ENCODE assay signal across 8 cellular contexts in genomic region chr1:173255214-173255813, GRCh38. TPM values are rescaled to one million over a fixed set of nuclear protein-coding genes. Genes with fewer than 3 reads are reported as not detected.
DNase-seq lines count a peak whose midpoint lies in the region; ATAC-seq and TF ChIP-seq lines count a peak whose summit lies in the region.

No MANE protein-coding gene starts in this region.

- DNase-seq in stimulated activated naive CD8-positive, alpha-beta T cell treated with anti-CD3 and anti-CD28 coated beads, Interleukin-15, Interleukin-2, amounts not matched to agents 100 U/mL and 50 U/mL, for 24 hours = peak; percentile 25
- DNase-seq in stimulated activated naive CD8-positive, alpha-beta T cell treated with anti-CD3 and anti-CD28 coated beads, Interleukin-15, amount 100 ng/mL, for 72 hours = no peak
- DNase-seq in NCI-H526 (lab: John Stamatoyannopoulos, UW) (peak; percentile 41 to 86), choroid plexus epithelial cell (ENCODE audit: low read depth) (peak; percentile 79), sigmoid colon (no peak), UCSD-AML1 (lab: John Stamatoyannopoulos, UW; ENCODE audit: unreplicated experiment) (no peak)

- no peak for ATAC-seq in stimulated activated naive CD8-positive, alpha-beta T cell treated with anti-CD3 and anti-CD28 coated beads, Interleukin-15, Interleukin-2, amounts not matched to agents 100 U/mL and 50 U/mL, for 24 hours
- ATAC-seq in stimulated activated naive CD8-positive, alpha-beta T cell treated with anti-CD3 and anti-CD28 coated beads, Interleukin-15, amount 100 ng/mL, for 72 hours = no peak
- ATAC-seq in GM18909 (IDR thresholded peaks at IDR 0.05; ENCODE audit: poor library complexity, unreplicated experiment) = no peak

- peaks cover 0 to 2% (median 0%) of the 10 kb centered on the region in 4 donors for H3K9me3 ChIP-seq in sigmoid colon

- H3K4me1 ChIP-seq in sigmoid colon = no peaks in the 10 kb centered on the region

- H3K4me3 ChIP-seq in choroid plexus epithelial cell (ENCODE audit: low read depth, low read length) = no peak overlapping the region
- H3K4me3 ChIP-seq in sigmoid colon = no peak overlapping the region

- intact Hi-C loops in sigmoid colon (cut with DNase I) = no loop called here

- no peaks in the 10 kb centered on the region for H3K27me3 Mint-ChIP-seq in stimulated activated naive CD8-positive, alpha-beta T cell treated with anti-CD3 and anti-CD28 coated beads, Interleukin-15, amount 100 ng/mL, for 72 hours
- no peaks in the 10 kb centered on the region for H3K27me3 Mint-ChIP-seq in nephron (ENCODE audit: low read depth)

- no peaks in the 10 kb centered on the region for H3K27me3 ChIP-seq in sigmoid colon

- H3K27ac ChIP-seq in sigmoid colon = no peak overlapping the region

- peak overlapping the region in 1 of 2 donors; percentile 54 for H3K27ac Mint-ChIP-seq in stimulated activated naive CD8-positive, alpha-beta T cell treated with anti-CD3 and anti-CD28 coated beads, Interleukin-15, amount 100 ng/mL, for 72 hours
- H3K27ac Mint-ChIP-seq in nephron = no peak overlapping the region

- TF ChIP-seq POLR2A in sigmoid colon (IDR thresholded peaks at IDR 0.05) = no peak

- H3K36me3 ChIP-seq in sigmoid colon = no peaks in the 10 kb centered on the region

- peak; percentile 86 for TF ChIP-seq CTCF in choroid plexus epithelial cell (conservative IDR thresholded peaks at IDR 0.05; ENCODE audit: low read depth, low read length)
- peak; percentile 48 to 61 (median 49) for TF ChIP-seq CTCF in nephron (IDR thresholded peaks at IDR 0.05; ENCODE audit: unreplicated experiment in 3 of 3)
- TF ChIP-seq CTCF in sigmoid colon (IDR thresholded peaks at IDR 0.05) = peak in 2 of 4 experiments; percentile 16 to 45

- 36 to 37% methylated on average over 3 of the region's 3 CpGs for WGBS in sigmoid colon, 2 donors

- no peak overlapping the region for H3K4me3 Mint-ChIP-seq in stimulated activated naive CD8-positive, alpha-beta T cell treated with anti-CD3 and anti-CD28 coated beads, Interleukin-15, amount 100 ng/mL, for 72 hours
- H3K4me3 Mint-ChIP-seq in nephron = no peak overlapping the region

- H3K9me3 Mint-ChIP-seq in stimulated activated naive CD8-positive, alpha-beta T cell treated with anti-CD3 and anti-CD28 coated beads, Interleukin-15, amount 100 ng/mL, for 72 hours = peaks cover 9 to 13% of the 10 kb centered on the region in 2 donors
- H3K9me3 Mint-ChIP-seq in nephron = peaks cover 15% of the 10 kb centered on the region

- H3K36me3 Mint-ChIP-seq in nephron (ENCODE audit: low read depth) = no peaks in the 10 kb centered on the region

- no peaks in the 10 kb centered on the region for H3K4me1 Mint-ChIP-seq in stimulated activated naive CD8-positive, alpha-beta T cell treated with anti-CD3 and anti-CD28 coated beads, Interleukin-15, amount 100 ng/mL, for 72 hours
- H3K4me1 Mint-ChIP-seq in nephron = peaks cover 5% of the 10 kb centered on the region

- TF ChIP-seq EP300 in sigmoid colon (IDR thresholded peaks at IDR 0.05) = no peak

RNA-seq across cellular contexts. Expression of gene TNFSF4, which starts 48.2 kb away (rescaled TPM):
- 1 to 10 TPM in 3 of 4 donors, under 1 TPM in 1; 0.99 to 1.8 (median 1.5) TPM for total RNA-seq in sigmoid colon
- polyA plus RNA-seq in sigmoid colon = 1 to 10 TPM in 1 of 3 donors, under 1 TPM in 2; 0.23 to 2.7 (median 0.60) TPM

Comparison
In these comparisons a context has a peak if more than half of its experiments do, and no peak if none do; other contexts are left out.
1. DNase-seq: peak in stimulated activated naive CD8-positive, alpha-beta T cell treated with anti-CD3 and anti-CD28 coated beads, Interleukin-15, Interleukin-2, amounts not matched to agents 100 U/mL and 50 U/mL, for 24 hours (single experiment), NCI-H526 (2 of 2) and choroid plexus epithelial cell (single experiment); none in stimulated activated naive CD8-positive, alpha-beta T cell treated with anti-CD3 and anti-CD28 coated beads, Interleukin-15, amount 100 ng/mL, for 72 hours (0 of 2), sigmoid colon (single experiment) and UCSD-AML1 (single experiment).